ENCODE assay signal across 18 cellular contexts in genomic region chr15:39515765-39516164, GRCh38.
DNase-seq lines count a peak whose midpoint lies in the region; ATAC-seq and TF ChIP-seq lines count a peak whose summit lies in the region.
"Had no signal": no experiment of that assay in that cellular context is flagged by ENCODE, and none has a peak within 500 bp of the region (broad histone marks: within the 10 kb centered on the region; RNA-seq: fewer than 3 reads in every experiment).

No MANE protein-coding gene starts in this region.

- no peak overlapping the region for H2AFZ ChIP-seq in PC-3 (ENCODE audit: low read length)

- H3K27me3 Mint-ChIP-seq in activated naive CD4-positive, alpha-beta T cell treated with anti-CD3 and anti-CD28 coated beads for 36 hours (ENCODE audit: low read depth), result peaks cover 18% of the 10 kb centered on the region

- CTCF ChIA-PET in activated naive CD4-positive, alpha-beta T cell treated with anti-CD3 and anti-CD28 coated beads for 36 hours (lab: Charles Lee), result no interaction called here
- CTCF ChIA-PET in PC-3 (lab: Charles Lee), result no interaction called here

- TF ChIP-seq POLR2A in breast epithelium (IDR thresholded peaks at IDR 0.05), result no peak

- H3K4me1 ChIP-seq in mucosa of descending colon (ENCODE audit: low read depth) (no peaks in the 10 kb centered on the region), breast epithelium (no peaks in the 10 kb centered on the region), PC-3 (ENCODE audit: insufficient read depth, low read length) (peaks cover 13% of the 10 kb centered on the region)
- H3K4me1 ChIP-seq: BLaER1, Caco-2, HAP-1 had no signal

- H3K27me3 ChIP-seq in breast epithelium, result no peaks in the 10 kb centered on the region
- H3K27me3 ChIP-seq in PC-3 (ENCODE audit: low read length), result no peaks in the 10 kb centered on the region
- H3K27me3 ChIP-seq: BLaER1 had no signal

- no peak for TF ChIP-seq CTCF in mucosa of descending colon (IDR thresholded peaks at IDR 0.05)
- TF ChIP-seq CTCF in breast epithelium (IDR thresholded peaks at IDR 0.05), result no peak
- TF ChIP-seq CTCF in PC-3 (conservative IDR thresholded peaks at IDR 0.05; ENCODE audit: low read depth, low read length), result no peak

- H3K27ac Mint-ChIP-seq in activated naive CD4-positive, alpha-beta T cell treated with anti-CD3 and anti-CD28 coated beads for 36 hours, result no peak overlapping the region
- H3K27ac Mint-ChIP-seq: B cell; CD4-positive, CD25-positive, alpha-beta regulatory T cell; CD8-positive, alpha-beta T cell; HFFc6 had no signal

- H3K4me2 ChIP-seq in PC-3 (ENCODE audit: low read length), result no peak overlapping the region
- H3K4me2 ChIP-seq: BLaER1 had no signal

- intact Hi-C loops in activated naive CD4-positive, alpha-beta T cell treated with anti-CD3 and anti-CD28 coated beads for 36 hours (cut with micrococcal nuclease), result no loop called here
- intact Hi-C loops in mucosa of descending colon (cut with DNase I, micrococcal nuclease) (no loop called here), breast epithelium (cut with DNase I; ENCODE audit: low total_unique reads) (no loop called here), PC-3 (cut with micrococcal nuclease) (no loop called here)

- DNase-seq in activated naive CD4-positive, alpha-beta T cell treated with anti-CD3 and anti-CD28 coated beads for 36 hours, result peak; percentile 7
- no peak for DNase-seq in activated naive CD4-positive, alpha-beta T cell treated with anti-CD3 and anti-CD28 coated beads, Interleukin-2, amount 50 U/mL, for 16 hours
- DNase-seq in islet precursor cell, result peak; percentile 14
- DNase-seq in mucosa of descending colon, result no peak
- DNase-seq in breast epithelium (ENCODE audit: low spot score in 2 of 2), result no peak
- no peak for DNase-seq in PC-3
- DNase-seq: Caco-2; CD4-positive, CD25-positive, alpha-beta regulatory T cell; CD8-positive, alpha-beta T cell; DMS153; DND-41; GOT3; HFFc6 had no signal

- peaks cover 3% of the 10 kb centered on the region for H3K9me3 Mint-ChIP-seq in activated naive CD4-positive, alpha-beta T cell treated with anti-CD3 and anti-CD28 coated beads for 36 hours

- no peaks in the 10 kb centered on the region for H3K79me2 ChIP-seq in PC-3 (ENCODE audit: low read length)

- POLR2A ChIA-PET in PC-3 (lab: Charles Lee; ENCODE audit: unreplicated experiment), result no interaction called here

- H3K4me1 Mint-ChIP-seq in activated naive CD4-positive, alpha-beta T cell treated with anti-CD3 and anti-CD28 coated beads for 36 hours (ENCODE audit: low read depth), result no peaks in the 10 kb centered on the region
- H3K4me1 Mint-ChIP-seq: B cell; CD4-positive, CD25-positive, alpha-beta regulatory T cell had no signal

- H3K36me3 Mint-ChIP-seq in activated naive CD4-positive, alpha-beta T cell treated with anti-CD3 and anti-CD28 coated beads for 36 hours (ENCODE audit: low read depth), result no peaks in the 10 kb centered on the region
- H3K36me3 Mint-ChIP-seq: CD4-positive, CD25-positive, alpha-beta regulatory T cell; CD8-positive, alpha-beta T cell had no signal

- H3K9me2 ChIP-seq in PC-3 (replicated peaks; ENCODE audit: low read length), result no peaks in the 10 kb centered on the region

- H3K36me3 ChIP-seq in mucosa of descending colon (ENCODE audit: low read depth), result no peaks in the 10 kb centered on the region
- no peaks in the 10 kb centered on the region for H3K36me3 ChIP-seq in breast epithelium
- no peaks in the 10 kb centered on the region for H3K36me3 ChIP-seq in PC-3 (ENCODE audit: low read depth, low read length)
- H3K36me3 ChIP-seq: BLaER1, HAP-1 had no signal

- no peak overlapping the region for H3K4me3 Mint-ChIP-seq in activated naive CD4-positive, alpha-beta T cell treated with anti-CD3 and anti-CD28 coated beads for 36 hours
- H3K4me3 Mint-ChIP-seq: B cell; CD4-positive, CD25-positive, alpha-beta regulatory T cell; CD8-positive, alpha-beta T cell; HFFc6 had no signal

- H4K20me1 ChIP-seq in PC-3 (ENCODE audit: low read length), result no peaks in the 10 kb centered on the region
- H4K20me1 ChIP-seq: BLaER1 had no signal

- no peaks in the 10 kb centered on the region for H3F3A ChIP-seq in PC-3 (ENCODE audit: low read length, unreplicated experiment)

- no peak overlapping the region for H3K9ac ChIP-seq in PC-3 (ENCODE audit: low read length)
- H3K9ac ChIP-seq: BLaER1 had no signal

- H3K9me3 ChIP-seq in mucosa of descending colon (peaks cover 6% of the 10 kb centered on the region), breast epithelium (no peaks in the 10 kb centered on the region), PC-3 (ENCODE audit: low read length) (no peaks in the 10 kb centered on the region)
- H3K9me3 ChIP-seq: HAP-1 had no signal

- H3K27ac ChIP-seq in breast epithelium (no peak overlapping the region), PC-3 (ENCODE audit: low read length) (no peak overlapping the region)
- H3K27ac ChIP-seq: 22Rv1, BLaER1, C4-2B had no signal

- ATAC-seq in mucosa of descending colon (peak; percentile 88), PC-3 (no peak)
- ATAC-seq: CD8-positive, alpha-beta T cell had no signal

- H3K4me3 ChIP-seq in mucosa of descending colon (no peak overlapping the region), breast epithelium (no peak overlapping the region), PC-3 (ENCODE audit: low read length) (no peak overlapping the region)
- H3K4me3 ChIP-seq: BLaER1, HAP-1 had no signal

- BruUV-seq in PC-3 (replicated peaks; lab: Mats Ljungman, UMichigan), result no TSS peak

Comparison
In these comparisons a context has a peak if more than half of its experiments do, and no peak if none do; other contexts are left out.
1. DNase-seq: peak in activated naive CD4-positive, alpha-beta T cell treated with anti-CD3 and anti-CD28 coated beads for 36 hours (single experiment) and islet precursor cell (single experiment); none in activated naive CD4-positive, alpha-beta T cell treated with anti-CD3 and anti-CD28 coated beads, Interleukin-2, amount 50 U/mL, for 16 hours (single experiment), mucosa of descending colon (0 of 3), breast epithelium (0 of 2) and PC-3 (single experiment).